ENCODE assay signal across 1 cellular context in the genomic region with DNA sequence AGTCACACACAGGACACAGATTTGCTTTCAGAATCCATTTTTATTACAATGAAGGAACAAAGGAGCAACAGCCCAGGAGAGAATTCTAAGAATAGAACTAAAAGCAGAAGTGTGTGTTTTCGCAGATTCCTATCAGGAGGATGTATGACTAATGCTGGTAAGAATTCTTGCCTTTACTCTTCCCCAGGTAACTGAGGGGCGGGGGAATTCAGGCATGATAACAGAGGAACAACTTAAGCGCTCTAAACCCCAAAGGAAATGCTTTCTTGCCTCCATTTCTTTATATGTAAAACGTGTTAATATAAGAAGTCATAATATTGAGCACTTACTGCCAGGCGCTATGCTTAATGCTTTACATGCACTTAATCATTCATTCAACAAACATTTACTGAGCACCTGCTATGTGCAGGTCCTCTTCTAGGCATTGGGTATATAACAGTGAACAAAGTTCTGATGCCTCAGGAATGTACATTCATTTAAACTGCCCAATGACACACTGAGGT.
TF ChIP-seq lines count a peak whose summit lies in the region.

No MANE protein-coding gene starts in this region.

TF ChIP-seq in K562, 482 proteins besides CTCF, POLR2A, EP300 and RAD21 (continued from another document):
- TF ChIP-seq, protein P1, sequence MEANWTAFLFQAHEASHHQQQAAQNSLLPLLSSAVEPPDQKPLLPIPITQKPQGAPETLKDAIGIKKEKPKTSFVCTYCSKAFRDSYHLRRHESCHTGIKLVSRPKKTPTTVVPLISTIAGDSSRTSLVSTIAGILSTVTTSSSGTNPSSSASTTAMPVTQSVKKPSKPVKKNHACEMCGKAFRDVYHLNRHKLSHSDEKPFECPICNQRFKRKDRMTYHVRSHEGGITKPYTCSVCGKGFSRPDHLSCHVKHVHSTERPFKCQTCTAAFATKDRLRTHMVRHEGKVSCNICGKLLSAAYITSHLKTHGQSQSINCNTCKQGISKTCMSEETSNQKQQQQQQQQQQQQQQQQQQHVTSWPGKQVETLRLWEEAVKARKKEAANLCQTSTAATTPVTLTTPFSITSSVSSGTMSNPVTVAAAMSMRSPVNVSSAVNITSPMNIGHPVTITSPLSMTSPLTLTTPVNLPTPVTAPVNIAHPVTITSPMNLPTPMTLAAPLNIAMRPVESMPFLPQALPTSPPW (CRISPR knock-in tag; IDR thresholded peaks at IDR 0.05), result 0 out of 2 replicates have a peak, but pooled peaks have one; percentile 35
- no peak for TF ChIP-seq CBX5 (IDR thresholded peaks at IDR 0.05; ENCODE audit: borderline replicate concordance, low read depth)
